In genomic region chr6:101803146-101803545, GRCh38 we compare ENCODE assay signal across 19 cellular contexts.
DNase-seq lines count a peak whose midpoint lies in the region; FAIRE-seq and TF ChIP-seq lines count a peak whose summit lies in the region.
"Had no signal": no experiment of that assay in that cellular context is flagged by ENCODE, and none has a peak within 500 bp of the region (broad histone marks: within the 10 kb centered on the region; RNA-seq: fewer than 3 reads in every experiment).

No MANE protein-coding gene starts in this region.

- H3K4me1 ChIP-seq in astrocyte (ENCODE audit: insufficient read depth, low read length) = peaks cover 24% of the 10 kb centered on the region
- no peaks in the 10 kb centered on the region for H3K4me1 ChIP-seq in small intestine (ENCODE audit: control insufficient read depth in 2 of 2, insufficient read depth in 1 of 2, low read depth in 1 of 2, low read length in 1 of 2)

- no peak overlapping the region for H3K4me3 ChIP-seq in astrocyte (ENCODE audit: insufficient read depth, low read depth, low read length)
- no peak overlapping the region for H3K4me3 ChIP-seq in small intestine (ENCODE audit: low read depth in 1 of 2, low read length in 2 of 2)

- H3K9ac ChIP-seq in astrocyte (ENCODE audit: low read length) = no peak overlapping the region

- no peaks in the 10 kb centered on the region for H3K27me3 Mint-ChIP-seq in astrocyte (ENCODE audit: low read depth, unreplicated experiment)
- no peaks in the 10 kb centered on the region for H3K27me3 Mint-ChIP-seq in activated CD4-positive, alpha-beta memory T cell treated with anti-CD3 and anti-CD28 coated beads for 36 hours
- H3K27me3 Mint-ChIP-seq: B cell; CD4-positive, alpha-beta T cell had no signal

- 20 to 59% (median 56%) methylated on average over 1 of the region's 1 CpG for WGBS in small intestine, 3 donors

- H3K4me1 Mint-ChIP-seq in astrocyte (ENCODE audit: low read depth, unreplicated experiment) = peaks cover 24% of the 10 kb centered on the region
- H3K4me1 Mint-ChIP-seq in activated CD4-positive, alpha-beta memory T cell treated with anti-CD3 and anti-CD28 coated beads for 36 hours (ENCODE audit: low read depth) = no peaks in the 10 kb centered on the region
- H3K4me1 Mint-ChIP-seq: B cell had no signal

- CTCF ChIA-PET in activated CD4-positive, alpha-beta memory T cell treated with anti-CD3 and anti-CD28 coated beads for 36 hours (lab: Charles Lee) = no interaction called here

- no peaks in the 10 kb centered on the region for H4K20me1 ChIP-seq in astrocyte (ENCODE audit: insufficient read depth, low read length)

- POLR2A ChIA-PET in activated CD4-positive, alpha-beta memory T cell treated with anti-CD3 and anti-CD28 coated beads for 36 hours (lab: Charles Lee) = no interaction called here

- H3K27ac Mint-ChIP-seq in astrocyte (ENCODE audit: unreplicated experiment) = peak overlapping the region; percentile 59
- H3K27ac Mint-ChIP-seq in activated CD4-positive, alpha-beta memory T cell treated with anti-CD3 and anti-CD28 coated beads for 36 hours = no peak overlapping the region
- H3K27ac Mint-ChIP-seq: B cell; CD4-positive, alpha-beta T cell had no signal

- no peak overlapping the region for H3K4me3 Mint-ChIP-seq in astrocyte (ENCODE audit: unreplicated experiment)
- no peak overlapping the region for H3K4me3 Mint-ChIP-seq in activated CD4-positive, alpha-beta memory T cell treated with anti-CD3 and anti-CD28 coated beads for 36 hours
- H3K4me3 Mint-ChIP-seq: B cell; CD4-positive, alpha-beta T cell had no signal

- H3K27ac ChIP-seq in astrocyte (ENCODE audit: low read depth, low read length) (peak overlapping the region; percentile 39), small intestine (ENCODE audit: low read depth in 1 of 2, low read length in 1 of 2) (no peak overlapping the region)

- no peaks in the 10 kb centered on the region for H3K9me3 Mint-ChIP-seq in astrocyte (ENCODE audit: unreplicated experiment)
- peaks cover 2% of the 10 kb centered on the region for H3K9me3 Mint-ChIP-seq in activated CD4-positive, alpha-beta memory T cell treated with anti-CD3 and anti-CD28 coated beads for 36 hours

- FAIRE-seq in astrocyte (lab: Jason Lieb, UNC) (no peak), small intestine (lab: Jason Lieb, UNC) (no peak)
- FAIRE-seq: H54, HTR-8/SVneo had no signal

- H3K79me2 ChIP-seq in astrocyte (ENCODE audit: insufficient read depth, low read length) = no peaks in the 10 kb centered on the region

- H3K36me3 ChIP-seq in astrocyte (ENCODE audit: insufficient read depth, low read length) (no peaks in the 10 kb centered on the region), small intestine (ENCODE audit: control insufficient read depth in 2 of 2, insufficient read depth in 2 of 2, low read length in 2 of 2) (no peaks in the 10 kb centered on the region)

- intact Hi-C loops in activated CD4-positive, alpha-beta memory T cell treated with anti-CD3 and anti-CD28 coated beads for 36 hours (cut with micrococcal nuclease) = no loop called here

- H3K4me2 ChIP-seq in astrocyte (ENCODE audit: low read length) = peak overlapping the region; percentile 46

- H3K9me3 ChIP-seq in astrocyte (ENCODE audit: insufficient read depth, low read depth, low read length) (no peaks in the 10 kb centered on the region), small intestine (ENCODE audit: control insufficient read depth, low read depth) (no peaks in the 10 kb centered on the region)

- TF ChIP-seq CTCF in astrocyte (IDR thresholded peaks at IDR 0.05; ENCODE audit: insufficient read depth, low read depth, low read length) = no peak

- no peak overlapping the region for H2AFZ ChIP-seq in astrocyte (ENCODE audit: low read depth, low read length)

- H3K27me3 ChIP-seq in astrocyte (ENCODE audit: insufficient read depth, low read length) (no peaks in the 10 kb centered on the region), small intestine (ENCODE audit: control insufficient read depth in 2 of 2, insufficient read depth in 2 of 2, low read length in 2 of 2) (no peaks in the 10 kb centered on the region)

- no peaks in the 10 kb centered on the region for H3K36me3 Mint-ChIP-seq in astrocyte (ENCODE audit: low read depth, unreplicated experiment)
- H3K36me3 Mint-ChIP-seq in activated CD4-positive, alpha-beta memory T cell treated with anti-CD3 and anti-CD28 coated beads for 36 hours = no peaks in the 10 kb centered on the region

- DNase-seq in EL (peak; percentile 40), LHCN-M2 (ENCODE audit: low read depth) (peak; percentile 71), astrocyte (ENCODE audit: low read depth) (peak; percentile 49), iris pigment epithelial cell (ENCODE audit: low read depth) (peak; percentile 56), small intestine (no peak), medulla oblongata (ENCODE audit: extremely low spot score) (no peak)
- DNase-seq in central memory CD4-positive, alpha-beta T cell = no peak
- DNase-seq in activated CD4-positive, alpha-beta memory T cell treated with anti-CD3 and anti-CD28 coated beads for 36 hours = no peak
- DNase-seq: Calu3; CD4-positive, alpha-beta T cell; GF-D8; NCI-H1092; NCI-H1694 treated with DMSO at 0.1 percent for 48 hours; NCI-H446; NCI-H774; SIG-M5 had no signal

Comparison
In these comparisons a context has a peak if more than half of its experiments do, and no peak if none do; other contexts are left out.
1. DNase-seq: peak in EL (single experiment), LHCN-M2 (single experiment), astrocyte (single experiment) and iris pigment epithelial cell (single experiment); none in small intestine (single experiment), central memory CD4-positive, alpha-beta T cell (single experiment), medulla oblongata (single experiment) and activated CD4-positive, alpha-beta memory T cell treated with anti-CD3 and anti-CD28 coated beads for 36 hours (single experiment).